Comparison of ENCODE assay signal across 7 cellular contexts in genomic region chr13:75219479-75220237, GRCh38.
DNase-seq lines count a peak whose midpoint lies in the region; ATAC-seq and TF ChIP-seq lines count a peak whose summit lies in the region.

No MANE protein-coding gene starts in this region.

- H3K9me3 ChIP-seq in gastrocnemius medialis, result no peaks in the 10 kb centered on the region

- in situ Hi-C loops in astrocyte of the cerebellum (cut with HindIII; ENCODE audit: low sequenced_read_pairs) (no loop called here), gastrocnemius medialis (cut with MboI; ENCODE audit: low sequenced_read_pairs in 4 of 4) (loop anchor here in 3 of 4 donors (25.0 kb wide), 1 partner anchor 1457 kb away; no protein-coding TSS in a partner anchor)

- intact Hi-C loops in gastrocnemius medialis (cut with DNase I; ENCODE audit: low total_unique reads), result loop anchor here (5.0 kb wide), 2 partner anchors 1382 to 1467 kb away; no protein-coding TSS in a partner anchor

- TF ChIP-seq POLR2A in gastrocnemius medialis (IDR thresholded peaks at IDR 0.05), result no peak

- no peaks in the 10 kb centered on the region for H3K36me3 ChIP-seq in gastrocnemius medialis

- DNase-seq in NCI-H1417 (lab: John Stamatoyannopoulos, UW), result peak; percentile 80 to 95 (median 88)
- peak; percentile 43 for DNase-seq in T1000 (lab: John Stamatoyannopoulos, UW)
- DNase-seq in astrocyte of the cerebellum (ENCODE audit: low read depth), result peak; percentile 37
- DNase-seq in hippocampal formation (lab: John Stamatoyannopoulos, UW), result peak; percentile 76 to 80
- peak; percentile 27 to 51 for DNase-seq in gastrocnemius medialis

- no peaks in the 10 kb centered on the region for H3K27me3 ChIP-seq in gastrocnemius medialis

- ATAC-seq in GM18498 (IDR thresholded peaks at IDR 0.05; ENCODE audit: unreplicated experiment) (peak; percentile 97), HG02763 (IDR thresholded peaks at IDR 0.05; ENCODE audit: unreplicated experiment) (peak; percentile 98), gastrocnemius medialis (peak; percentile 80 to 82)

- H3K27ac ChIP-seq in gastrocnemius medialis, result no peak overlapping the region

- no peaks in the 10 kb centered on the region for H3K4me1 ChIP-seq in gastrocnemius medialis

- H3K4me3 ChIP-seq in astrocyte of the cerebellum (ENCODE audit: low read depth, low read length), result peak overlapping the region; percentile 31
- H3K4me3 ChIP-seq in gastrocnemius medialis, result peak overlapping the region; percentile 3 to 37 (median 29)

- peak; percentile 91 for TF ChIP-seq CTCF in astrocyte of the cerebellum (IDR thresholded peaks at IDR 0.05; ENCODE audit: low read depth, low read length, missing control alignments)
- peak; percentile 75 to 98 (median 86) for TF ChIP-seq CTCF in gastrocnemius medialis (IDR thresholded peaks at IDR 0.05 in 4 of 5, conservative IDR thresholded peaks at IDR 0.05 in 1 of 5)

Comparison
In these comparisons a context has a peak if more than half of its experiments do, and no peak if none do; other contexts are left out.
1. DNase-seq: peak in every context shown above with its lines; median percentile 88 in NCI-H1417; 78 in hippocampal formation; 43 in T1000; 39 in gastrocnemius medialis; 37 in astrocyte of the cerebellum.